Comparison of ENCODE assay signal across 8 cellular contexts in the genomic region with DNA sequence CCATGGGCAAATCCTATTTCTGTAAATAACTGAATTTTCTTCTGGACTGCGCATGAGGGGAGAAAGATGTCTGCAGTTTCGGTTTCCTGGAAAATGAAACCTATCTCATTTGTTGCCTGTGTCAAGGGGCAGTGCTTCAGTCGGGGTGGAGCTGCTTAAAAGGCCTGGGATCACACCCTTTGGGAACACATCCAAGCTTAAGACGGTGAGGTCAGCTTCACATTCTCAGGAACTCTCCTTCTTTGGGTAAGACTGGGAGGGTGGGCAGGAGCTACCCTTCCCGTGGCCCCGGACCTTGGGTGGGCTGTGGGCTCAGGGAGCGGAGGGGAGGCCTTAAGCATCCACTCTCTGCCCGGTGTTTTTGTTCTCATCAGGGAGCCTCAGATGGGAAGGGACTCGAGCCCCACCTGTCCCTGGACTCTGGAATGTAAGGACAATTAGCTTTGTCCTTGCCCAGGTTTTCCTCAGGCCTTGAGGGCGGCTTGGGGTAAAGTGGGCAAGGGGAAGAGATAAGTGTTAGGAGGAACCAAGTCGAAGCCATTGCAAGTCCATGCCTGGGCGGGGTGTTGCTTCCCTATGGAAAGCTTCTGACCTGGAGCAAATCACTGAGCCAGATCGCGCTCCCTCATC. TPM values are rescaled to one million over a fixed set of nuclear protein-coding genes. Genes with fewer than 3 reads are reported as not detected.
A peak's percentile ranks its signal among the peaks of the same experiment; 100 is the strongest.
DNase-seq lines count a peak whose midpoint lies in the region; ATAC-seq, FAIRE-seq and TF ChIP-seq lines count a peak whose summit lies in the region.

TSS of gene IFI27 (plus strand) at position 185 of the 630 bp plus-strand sequence.

- H2BK5ac ChIP-seq in mesendoderm (ENCODE audit: low read length): no peak within 1 kb of the TSS

- no peak within 1 kb of the TSS for H4K5ac ChIP-seq in mesendoderm (ENCODE audit: low read length)

- H3K4me1 ChIP-seq in breast epithelium (no peaks in the 10 kb centered on the region), keratinocyte (ENCODE audit: control insufficient read depth, extremely low read depth, insufficient read depth, low read length) (peaks cover 17% of the 10 kb centered on the region), subcutaneous abdominal adipose tissue (ENCODE audit: control insufficient read depth in 5 of 5, insufficient read depth in 5 of 5, low read length in 5 of 5) (peaks cover 13 to 60% (median 42%) of the 10 kb centered on the region in 5 donors), mesendoderm (ENCODE audit: control insufficient read depth, low read depth, low read length) (no peaks in the 10 kb centered on the region)

- no peak within 1 kb of the TSS for H2BK120ac ChIP-seq in mesendoderm (ENCODE audit: low read depth, low read length)

- peak within 1 kb of the TSS; percentile 39 to 69 (median 47) for H3K4me3 ChIP-seq in breast epithelium
- H3K4me3 ChIP-seq in keratinocyte (ENCODE audit: control insufficient read depth in 2 of 3, extremely low read depth in 1 of 3, insufficient read depth in 2 of 3, low read depth in 1 of 3, low read length in 3 of 3): peak within 1 kb of the TSS; percentile 42 to 71 (median 60)
- peak within 1 kb of the TSS; percentile 45 to 85 (median 73) for H3K4me3 ChIP-seq in subcutaneous abdominal adipose tissue (ENCODE audit: low read depth in 1 of 5, low read length in 5 of 5)
- no peak within 1 kb of the TSS for H3K4me3 ChIP-seq in mesendoderm (ENCODE audit: low read length)

- H2AFZ ChIP-seq in keratinocyte (ENCODE audit: control insufficient read depth, low read length): peak within 1 kb of the TSS; percentile 77

- TF ChIP-seq POLR2A in breast epithelium (IDR thresholded peaks at IDR 0.05): peak; percentile 30

- no peak for ATAC-seq in HG02981 (IDR thresholded peaks at IDR 0.05; ENCODE audit: unreplicated experiment)

- H3K27ac ChIP-seq in breast epithelium (peak within 1 kb of the TSS; percentile 80 to 95), keratinocyte (ENCODE audit: control insufficient read depth, insufficient read depth, low read length) (peak within 1 kb of the TSS; percentile 54), subcutaneous abdominal adipose tissue (ENCODE audit: low read depth, low read length) (peak within 1 kb of the TSS; percentile 83), mesendoderm (ENCODE audit: low read depth, low read length) (no peak within 1 kb of the TSS)

- no peaks in the 10 kb centered on the region for H3K79me1 ChIP-seq in mesendoderm (ENCODE audit: low read length)

- H3K36me3 ChIP-seq in breast epithelium (no peaks in the 10 kb centered on the region), keratinocyte (ENCODE audit: control insufficient read depth in 2 of 2, extremely low read depth in 1 of 2, insufficient read depth in 2 of 2, low read length in 2 of 2) (no peaks in the 10 kb centered on the region), subcutaneous abdominal adipose tissue (ENCODE audit: control insufficient read depth in 5 of 5, insufficient read depth in 5 of 5, low read length in 5 of 5) (no peaks in the 10 kb centered on the region), mesendoderm (ENCODE audit: control insufficient read depth, insufficient read depth, low read length) (no peaks in the 10 kb centered on the region)

- TF ChIP-seq CTCF in breast epithelium (IDR thresholded peaks at IDR 0.05) (no peak), keratinocyte (optimal IDR thresholded peaks at IDR 0.05 in 1 of 3, IDR thresholded peaks at IDR 0.05 in 1 of 3, conservative IDR thresholded peaks at IDR 0.05 in 1 of 3; ENCODE audit: extremely low read depth in 1 of 3, insufficient read depth in 2 of 3, low read length in 3 of 3) (no peak)

- dilution Hi-C loops in keratinocyte (cut with MboI; ENCODE audit: extremely low pct_ligation_motif_present, low sequenced_read_pairs): no loop called here

- no peak within 1 kb of the TSS for H3K56ac ChIP-seq in mesendoderm (ENCODE audit: low read length)

- peak within 1 kb of the TSS; percentile 55 for H3K4me2 ChIP-seq in keratinocyte (ENCODE audit: control insufficient read depth, extremely low read depth, insufficient read depth, low read depth, low read length)
- H3K4me2 ChIP-seq in mesendoderm (ENCODE audit: low read length): no peak within 1 kb of the TSS

- H2AK5ac ChIP-seq in mesendoderm (ENCODE audit: low read length): no peak within 1 kb of the TSS

- no peak within 1 kb of the TSS for H4K8ac ChIP-seq in mesendoderm (ENCODE audit: low read depth, low read length)

- H3K9ac ChIP-seq in keratinocyte (ENCODE audit: control insufficient read depth, extremely low read depth, insufficient read depth, low read length): peak within 1 kb of the TSS; percentile 79
- peak within 1 kb of the TSS; percentile 64 to 96 (median 74) for H3K9ac ChIP-seq in subcutaneous abdominal adipose tissue (ENCODE audit: low read length in 5 of 5)
- no peak within 1 kb of the TSS for H3K9ac ChIP-seq in mesendoderm (ENCODE audit: low read length)

- FAIRE-seq in keratinocyte (lab: Jason Lieb, UNC): peak; percentile 76

- no peak within 1 kb of the TSS for H3K23ac ChIP-seq in mesendoderm (ENCODE audit: low read length)

- no CpG with 5 or more reads among the region's 14 CpGs for WGBS in mesendoderm (ENCODE audit: extremely low coverage, insufficient coverage, low lambda C conversion rate)

- H3K9me3 ChIP-seq in breast epithelium (no peaks in the 10 kb centered on the region), keratinocyte (ENCODE audit: control insufficient read depth, low read depth, low read length) (no peaks in the 10 kb centered on the region), subcutaneous abdominal adipose tissue (ENCODE audit: control insufficient read depth in 5 of 5, low read length in 5 of 5) (no peaks in the 10 kb centered on the region)

- no peaks in the 10 kb centered on the region for H3K9me1 ChIP-seq in keratinocyte (ENCODE audit: control insufficient read depth, extremely low read depth, insufficient read depth, low read length)

- no peak within 1 kb of the TSS for H3K18ac ChIP-seq in mesendoderm (ENCODE audit: low read length)

- H2BK15ac ChIP-seq in mesendoderm (replicated peaks; ENCODE audit: low read depth): no peak within 1 kb of the TSS

- peaks cover 12% of the 10 kb centered on the region for H3K79me2 ChIP-seq in keratinocyte (ENCODE audit: control insufficient read depth, insufficient read depth, low read length)
- no peaks in the 10 kb centered on the region for H3K79me2 ChIP-seq in mesendoderm (ENCODE audit: control insufficient read depth, insufficient read depth, low read length)

- no peaks in the 10 kb centered on the region for H4K20me1 ChIP-seq in keratinocyte (ENCODE audit: control insufficient read depth, extremely low read depth, insufficient read depth, low read length)

- DNase-seq in LoVo (ENCODE audit: low spot score): peak; percentile 86
- DNase-seq in breast epithelium (ENCODE audit: low spot score in 2 of 2): peak in 1 of 2 donors; percentile 40
- DNase-seq in keratinocyte (ENCODE audit: low read depth, low spot score): peak; percentile 26
- DNase-seq in mesendoderm: no peak
- DNase-seq in cerebellar nuclear complex (lab: John Stamatoyannopoulos, UW): no peak
- no peak for DNase-seq in cerebellar cortex (ENCODE audit: low spot score)

- intact Hi-C loops in breast epithelium (cut with DNase I; ENCODE audit: low total_unique reads): no loop called here

- H3K4ac ChIP-seq in mesendoderm (ENCODE audit: low read depth, low read length): no peak within 1 kb of the TSS

- H3K27me3 ChIP-seq in breast epithelium (no peaks in the 10 kb centered on the region), keratinocyte (ENCODE audit: control insufficient read depth, extremely low read depth, insufficient read depth, low read length) (no peaks in the 10 kb centered on the region), subcutaneous abdominal adipose tissue (ENCODE audit: control insufficient read depth in 5 of 5, insufficient read depth in 4 of 5, low read length in 5 of 5) (no peaks in the 10 kb centered on the region), mesendoderm (ENCODE audit: insufficient read depth, low read length, poor library complexity) (no peaks in the 10 kb centered on the region)

RNA-seq across cellular contexts. Expression of gene IFI27, which starts in this region (rescaled TPM):
- 100 to 1,000 TPM; 101 to 196 (median 160) TPM for total RNA-seq in breast epithelium
- polyA plus RNA-seq in keratinocyte: 1,132 to 3,594 TPM (median 2,783 TPM) in 3 replicates
- polyA plus RNA-seq in keratinocyte (2011; ENCODE audit: low read depth): 20.3 TPM
- 1,962 and 3,733 TPM in 2 replicates for polyA plus RNA-seq in keratinocyte (2011; cell fraction: cytosol; rRNA removed)
- polyA plus RNA-seq in keratinocyte (2011; cell fraction: nucleus; rRNA removed): 1,216 and 1,507 TPM in 2 replicates
- polyA plus RNA-seq in keratinocyte (2012; ENCODE audit: low replicate concordance): 221 and 1,754 TPM in 2 replicates
- polyA minus RNA-seq in keratinocyte: 758 to 2,926 TPM (median 795 TPM) in 3 replicates
- polyA minus RNA-seq in keratinocyte (2011; cell fraction: cytosol; rRNA and poly(A)+ RNA removed): 1,322 TPM
- 228 and 282 TPM in 2 replicates for polyA minus RNA-seq in keratinocyte (2011; cell fraction: nucleus; rRNA and poly(A)+ RNA removed)
- 0.67 TPM for polyA plus RNA-seq in mesendoderm (2013, experiment 1 of 2)
- 0.64 TPM for polyA plus RNA-seq in mesendoderm (2013, experiment 2 of 2)

Comparison
In these comparisons a context has a peak if more than half of its experiments do, and no peak if none do; other contexts are left out.
1. DNase-seq: peak in LoVo (single experiment) and keratinocyte (single experiment); none in mesendoderm (single experiment), cerebellar nuclear complex (0 of 2) and cerebellar cortex (single experiment).